ENCODE assay signal across 16 cellular contexts in the genomic region with DNA sequence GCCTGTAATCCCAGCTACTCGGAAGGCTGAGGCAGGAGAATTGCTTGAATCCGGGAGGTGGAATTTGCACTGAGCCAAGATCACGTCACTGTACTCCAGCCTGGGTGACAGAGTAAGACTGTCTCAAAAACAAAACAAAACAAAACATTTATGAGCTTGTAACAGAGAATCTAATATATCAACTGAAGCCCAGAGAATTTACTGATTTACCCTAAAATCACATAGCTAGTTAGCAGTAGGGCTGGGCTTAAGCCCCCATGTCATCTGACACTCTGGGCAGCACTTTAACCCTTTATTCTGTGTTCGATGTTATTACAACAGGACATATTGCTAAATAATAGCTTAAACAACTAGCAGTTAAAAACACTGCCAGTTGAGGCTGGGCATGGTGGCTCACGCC.
DNase-seq lines count a peak whose midpoint lies in the region; ATAC-seq lines count a peak whose summit lies in the region.
"Had no signal": no experiment of that assay in that cellular context is flagged by ENCODE, and none has a peak within 500 bp of the region (broad histone marks: within the 10 kb centered on the region; RNA-seq: fewer than 3 reads in every experiment).

No MANE protein-coding gene starts in this region.

- peaks cover 28% of the 10 kb centered on the region for H3K36me3 Mint-ChIP-seq in activated naive CD4-positive, alpha-beta T cell treated with anti-CD3 and anti-CD28 coated beads, Interleukin-2, amount 50 U/mL, for 24 hours
- peaks cover 21% of the 10 kb centered on the region for H3K36me3 Mint-ChIP-seq in dendritic cell treated with granulocyte-macrophage colony-stimulating factor and Interleukin-4, amounts not matched to agents 40 ng/mL and 50 ng/mL, for 4 days (ENCODE audit: low read depth)
- H3K36me3 Mint-ChIP-seq in memory B cell = peaks cover 24% of the 10 kb centered on the region
- H3K36me3 Mint-ChIP-seq in stimulated activated naive B cell treated with anti-CD40 and anti-IgM and Interleukin-4, amounts not matched to agents 10 μg/mL and 1 μg/mL and 100 μg/mL, for 72 hours = peaks cover 9 to 52% of the 10 kb centered on the region in 2 donors
- H3K36me3 Mint-ChIP-seq: mesothelial cell of epicardium had no signal

- peaks cover 91% of the 10 kb centered on the region for H3K4me1 Mint-ChIP-seq in activated naive CD4-positive, alpha-beta T cell treated with anti-CD3 and anti-CD28 coated beads, Interleukin-2, amount 50 U/mL, for 24 hours
- H3K4me1 Mint-ChIP-seq in dendritic cell treated with granulocyte-macrophage colony-stimulating factor and Interleukin-4, amounts not matched to agents 40 ng/mL and 50 ng/mL, for 4 days (ENCODE audit: low read depth) = peaks cover 79% of the 10 kb centered on the region
- peaks cover 57% of the 10 kb centered on the region for H3K4me1 Mint-ChIP-seq in memory B cell
- H3K4me1 Mint-ChIP-seq in stimulated activated naive B cell treated with anti-CD40 and anti-IgM and Interleukin-4, amounts not matched to agents 10 μg/mL and 1 μg/mL and 100 μg/mL, for 72 hours = peaks cover 49 to 77% of the 10 kb centered on the region in 2 donors

- H3K27me3 Mint-ChIP-seq in activated naive CD4-positive, alpha-beta T cell treated with anti-CD3 and anti-CD28 coated beads, Interleukin-2, amount 50 U/mL, for 24 hours = no peaks in the 10 kb centered on the region
- H3K27me3 Mint-ChIP-seq in dendritic cell treated with granulocyte-macrophage colony-stimulating factor and Interleukin-4, amounts not matched to agents 40 ng/mL and 50 ng/mL, for 4 days = no peaks in the 10 kb centered on the region
- no peaks in the 10 kb centered on the region for H3K27me3 Mint-ChIP-seq in memory B cell
- H3K27me3 Mint-ChIP-seq in stimulated activated naive B cell treated with anti-CD40 and anti-IgM and Interleukin-4, amounts not matched to agents 10 μg/mL and 1 μg/mL and 100 μg/mL, for 72 hours = no peaks in the 10 kb centered on the region
- H3K27me3 Mint-ChIP-seq: activated CD4-positive, alpha-beta T cell treated with anti-CD3 and anti-CD28 coated beads for 36 hours had no signal

- no peak overlapping the region for H3K4me3 Mint-ChIP-seq in activated naive CD4-positive, alpha-beta T cell treated with anti-CD3 and anti-CD28 coated beads, Interleukin-2, amount 50 U/mL, for 24 hours
- no peak overlapping the region for H3K4me3 Mint-ChIP-seq in dendritic cell treated with granulocyte-macrophage colony-stimulating factor and Interleukin-4, amounts not matched to agents 40 ng/mL and 50 ng/mL, for 4 days
- H3K4me3 Mint-ChIP-seq in memory B cell = no peak overlapping the region
- H3K4me3 Mint-ChIP-seq in stimulated activated naive B cell treated with anti-CD40 and anti-IgM and Interleukin-4, amounts not matched to agents 10 μg/mL and 1 μg/mL and 100 μg/mL, for 72 hours = no peak overlapping the region
- H3K4me3 Mint-ChIP-seq: activated CD4-positive, alpha-beta T cell treated with anti-CD3 and anti-CD28 coated beads for 36 hours; HFFc6; mesothelial cell of epicardium had no signal

- H3K9me3 Mint-ChIP-seq in activated naive CD4-positive, alpha-beta T cell treated with anti-CD3 and anti-CD28 coated beads, Interleukin-2, amount 50 U/mL, for 24 hours = no peaks in the 10 kb centered on the region
- H3K9me3 Mint-ChIP-seq in dendritic cell treated with granulocyte-macrophage colony-stimulating factor and Interleukin-4, amounts not matched to agents 40 ng/mL and 50 ng/mL, for 4 days = no peaks in the 10 kb centered on the region
- H3K9me3 Mint-ChIP-seq in memory B cell = no peaks in the 10 kb centered on the region
- H3K9me3 Mint-ChIP-seq in stimulated activated naive B cell treated with anti-CD40 and anti-IgM and Interleukin-4, amounts not matched to agents 10 μg/mL and 1 μg/mL and 100 μg/mL, for 72 hours = no peaks in the 10 kb centered on the region
- H3K9me3 Mint-ChIP-seq: activated T-helper 2 cell treated with anti-CD3 and anti-CD28 coated beads, Interferon-gamma antibody, Interleukin-2, Interleukin-4, amounts not matched to agents 10 μg/mL and 5 μg/mL and 100 μg/mL, durations not matched to agents 14 hours and 24 hours and 36 hours; HFFc6; mesothelial cell of epicardium had no signal

- peak overlapping the region; percentile 7 for H3K27ac Mint-ChIP-seq in activated naive CD4-positive, alpha-beta T cell treated with anti-CD3 and anti-CD28 coated beads, Interleukin-2, amount 50 U/mL, for 24 hours
- peak overlapping the region; percentile 56 for H3K27ac Mint-ChIP-seq in dendritic cell treated with granulocyte-macrophage colony-stimulating factor and Interleukin-4, amounts not matched to agents 40 ng/mL and 50 ng/mL, for 4 days
- H3K27ac Mint-ChIP-seq in memory B cell = peak overlapping the region; percentile 89
- H3K27ac Mint-ChIP-seq in stimulated activated naive B cell treated with anti-CD40 and anti-IgM and Interleukin-4, amounts not matched to agents 10 μg/mL and 1 μg/mL and 100 μg/mL, for 72 hours = peak overlapping the region; percentile 42
- H3K27ac Mint-ChIP-seq: activated T-helper 2 cell treated with anti-CD3 and anti-CD28 coated beads, Interferon-gamma antibody, Interleukin-2, Interleukin-4, amounts not matched to agents 10 μg/mL and 5 μg/mL and 100 μg/mL, durations not matched to agents 14 hours and 24 hours and 36 hours; mesothelial cell of epicardium had no signal

- DNase-seq in activated naive CD4-positive, alpha-beta T cell (lab: John Stamatoyannopoulos, UW) = no peak
- DNase-seq in memory B cell (ENCODE audit: low spot score in 2 of 2) (no peak), SW 1271 (lab: John Stamatoyannopoulos, UW) (no peak)
- DNase-seq in stimulated activated naive B cell treated with anti-CD40 and anti-IgM and Interleukin-4, amounts not matched to agents 10 μg/mL and 1 μg/mL and 100 μg/mL, for 72 hours = no peak
- DNase-seq: activated CD4-positive, alpha-beta T cell treated with anti-CD3 and anti-CD28 coated beads for 36 hours; HFFc6; NCI-H1105; NCI-H510A; stimulated activated CD4-positive, alpha-beta T cell treated with anti-CD3 and anti-CD28 coated beads, Interleukin-12 subunit alpha, Interleukin-12 subunit beta, amount 100 ng/mL, for 4 hours had no signal

- intact Hi-C loops in dendritic cell treated with granulocyte-macrophage colony-stimulating factor and Interleukin-4, amounts not matched to agents 40 ng/mL and 50 ng/mL, for 4 days (cut with micrococcal nuclease) = no loop called here

- ATAC-seq in memory B cell (ENCODE audit: low read depth) (no peak), HG02798 (IDR thresholded peaks at IDR 0.05; ENCODE audit: poor library complexity, unreplicated experiment) (no peak), HG02763 (IDR thresholded peaks at IDR 0.05; ENCODE audit: unreplicated experiment) (no peak)
- ATAC-seq in stimulated activated naive B cell treated with anti-CD40 and anti-IgM and Interleukin-4, amounts not matched to agents 10 μg/mL and 1 μg/mL and 100 μg/mL, for 72 hours (replicated peaks) = no peak
- ATAC-seq: A549; activated CD4-positive, alpha-beta T cell treated with anti-CD3 and anti-CD28 coated beads for 36 hours had no signal

Comparison
In these comparisons a context has a peak if more than half of its experiments do, and no peak if none do; other contexts are left out.
1. H3K27ac Mint-ChIP-seq: peak in every context shown above with its lines; median percentile 89 in memory B cell; 56 in dendritic cell treated with granulocyte-macrophage colony-stimulating factor and Interleukin-4, amounts not matched to agents 40 ng/mL and 50 ng/mL, for 4 days; 42 in stimulated activated naive B cell treated with anti-CD40 and anti-IgM and Interleukin-4, amounts not matched to agents 10 μg/mL and 1 μg/mL and 100 μg/mL, for 72 hours; 7 in activated naive CD4-positive, alpha-beta T cell treated with anti-CD3 and anti-CD28 coated beads, Interleukin-2, amount 50 U/mL, for 24 hours.